1 cellular context compared by ENCODE assay signal in genomic region chr5:147305147-147305546, GRCh38.
TF ChIP-seq lines count a peak whose summit lies in the region.

No MANE protein-coding gene starts in this region.

TF ChIP-seq in A549, 52 proteins besides CTCF, POLR2A, EP300 and RAD21 (continued from another document):
- no peak for TF ChIP-seq PBX3 (IDR thresholded peaks at IDR 0.05)
- no peak for TF ChIP-seq HMGXB4 (CRISPR knock-in tag; IDR thresholded peaks at IDR 0.05; ENCODE audit: borderline replicate concordance)
- no peak for TF ChIP-seq BHLHE40 (IDR thresholded peaks at IDR 0.05; ENCODE audit: low read depth, low read length)
- TF ChIP-seq HOXB5 (CRISPR knock-in tag; IDR thresholded peaks at IDR 0.05), result no peak
- no peak for TF ChIP-seq POLR2AphosphoS2 (conservative IDR thresholded peaks at IDR 0.05; ENCODE audit: low read length)
- TF ChIP-seq PHF8 (IDR thresholded peaks at IDR 0.05; ENCODE audit: borderline replicate concordance, low read depth), result no peak
- TF ChIP-seq ZSCAN20 (CRISPR knock-in tag; IDR thresholded peaks at IDR 0.05), result no peak
- TF ChIP-seq ELK1 (IDR thresholded peaks at IDR 0.05; ENCODE audit: low read depth, low read length), result no peak
